ENCODE assay signal across 22 cellular contexts in the genomic region with DNA sequence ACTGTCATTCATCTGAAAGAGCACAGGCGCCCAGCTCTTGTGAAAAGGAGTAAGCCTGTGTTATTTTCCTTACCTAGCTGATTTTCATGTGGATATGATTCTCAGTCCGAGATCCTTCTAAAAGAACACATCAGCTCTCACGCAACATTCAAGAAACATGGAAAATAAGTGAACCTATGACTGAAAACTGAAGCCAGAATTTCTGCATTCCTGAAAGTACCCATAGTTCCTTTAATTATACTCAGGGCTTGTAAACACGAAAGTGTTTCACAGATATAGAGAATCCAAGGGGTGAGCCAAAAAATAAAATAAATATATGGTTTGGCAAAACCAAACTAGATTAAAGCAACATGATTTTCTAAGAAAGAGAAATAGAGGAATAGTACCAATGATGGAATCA.
"Had no signal": no experiment of that assay in that cellular context is flagged by ENCODE, and none has a peak within 500 bp of the region (broad histone marks: within the 10 kb centered on the region; RNA-seq: fewer than 3 reads in every experiment).

No MANE protein-coding gene starts in this region.

- H3K27ac Mint-ChIP-seq: naive thymus-derived CD4-positive, alpha-beta T cell; natural killer cell treated with Interleukin-12 subunit alpha and Interleukin-12 subunit beta and Interleukin-15 and Interleukin-18, amount 100 ng/mL, for 72 hours; stimulated activated effector memory CD8-positive, alpha-beta T cell treated with anti-CD3 and anti-CD28 coated beads, Interleukin-12 subunit alpha, Interleukin-12 subunit beta, amount 100 ng/mL, for 72 hours; stimulated activated naive CD8-positive, alpha-beta T cell treated with anti-CD3 and anti-CD28 coated beads, Interleukin-15, Interleukin-2, amounts not matched to agents 100 ng/mL and 50 ng/mL, for 24 hours had no signal

- H3K27me3 ChIP-seq: pancreas, spleen, tibial nerve, upper lobe of left lung, vagina had no signal

- H3K27me3 Mint-ChIP-seq: natural killer cell treated with Interleukin-12 subunit alpha and Interleukin-12 subunit beta and Interleukin-15 and Interleukin-18, amount 100 ng/mL, for 72 hours; stimulated activated naive CD8-positive, alpha-beta T cell treated with anti-CD3 and anti-CD28 coated beads, Interleukin-15, Interleukin-2, amounts not matched to agents 100 ng/mL and 50 ng/mL, for 24 hours had no signal

- H3K4me3 Mint-ChIP-seq: naive thymus-derived CD4-positive, alpha-beta T cell; natural killer cell treated with Interleukin-12 subunit alpha and Interleukin-12 subunit beta and Interleukin-15 and Interleukin-18, amount 100 ng/mL, for 72 hours; stimulated activated effector memory CD8-positive, alpha-beta T cell treated with anti-CD3 and anti-CD28 coated beads, Interleukin-12 subunit alpha, Interleukin-12 subunit beta, amount 100 ng/mL, for 72 hours; stimulated activated naive CD8-positive, alpha-beta T cell treated with anti-CD3 and anti-CD28 coated beads, Interleukin-15, Interleukin-2, amounts not matched to agents 100 ng/mL and 50 ng/mL, for 24 hours had no signal

- H3K4me1 ChIP-seq: left ventricle myocardium inferior, pancreas, prostate gland, spleen, tibial nerve, upper lobe of left lung, vagina had no signal

- H3K4me3 ChIP-seq: left ventricle myocardium inferior, lung, mucosa of descending colon, pancreas, prostate gland, skin epidermis, spleen, tibial nerve, upper lobe of left lung, vagina had no signal

- H3K36me3 Mint-ChIP-seq: naive thymus-derived CD4-positive, alpha-beta T cell; natural killer cell treated with Interleukin-12 subunit alpha and Interleukin-12 subunit beta and Interleukin-15 and Interleukin-18, amount 100 ng/mL, for 72 hours; stimulated activated effector memory CD8-positive, alpha-beta T cell treated with anti-CD3 and anti-CD28 coated beads, Interleukin-12 subunit alpha, Interleukin-12 subunit beta, amount 100 ng/mL, for 72 hours had no signal

- H3K9me3 ChIP-seq: left ventricle myocardium inferior, mucosa of descending colon, pancreas, prostate gland, spleen, tibial nerve, upper lobe of left lung, vagina had no signal

- H3K27ac ChIP-seq: left ventricle myocardium inferior, pancreas, prostate gland, skin epidermis, spleen, tibial nerve, upper lobe of left lung, vagina had no signal

- H3K4me1 Mint-ChIP-seq: naive thymus-derived CD4-positive, alpha-beta T cell; stimulated activated effector memory CD8-positive, alpha-beta T cell treated with anti-CD3 and anti-CD28 coated beads, Interleukin-12 subunit alpha, Interleukin-12 subunit beta, amount 100 ng/mL, for 72 hours had no signal

- H3K9me3 Mint-ChIP-seq: naive thymus-derived CD4-positive, alpha-beta T cell; stimulated activated naive CD8-positive, alpha-beta T cell treated with anti-CD3 and anti-CD28 coated beads, Interleukin-15, Interleukin-2, amounts not matched to agents 100 ng/mL and 50 ng/mL, for 24 hours had no signal

- DNase-seq: islet precursor cell; left ventricle myocardium inferior; mesendoderm; midbrain; mucosa of descending colon; naive thymus-derived CD4-positive, alpha-beta T cell; pancreas; posterior cingulate gyrus; retina; right cardiac atrium; spleen; stimulated activated CD4-positive, alpha-beta T cell treated with anti-CD3 and anti-CD28 coated beads, Interleukin-4, amount 100 ng/mL, for 24 hours; stimulated activated naive CD4-positive, alpha-beta T cell; upper lobe of left lung had no signal

- H3K36me3 ChIP-seq: left ventricle myocardium inferior, pancreas, prostate gland, spleen, tibial nerve, upper lobe of left lung, vagina had no signal
